Comparison of ENCODE assay signal across 26 cellular contexts in genomic region chr17:82394296-82394695, GRCh38. TPM values are rescaled to one million over a fixed set of nuclear protein-coding genes. Genes with fewer than 3 reads are reported as not detected.
"Had no signal": no experiment of that assay in that cellular context is flagged by ENCODE, and none has a peak within 500 bp of the region (broad histone marks: within the 10 kb centered on the region; RNA-seq: fewer than 3 reads in every experiment).

No MANE protein-coding gene starts in this region.

- H3K9me3 Mint-ChIP-seq: endodermal cell; neural crest cell; stimulated activated effector memory CD8-positive, alpha-beta T cell treated with anti-CD3 and anti-CD28 coated beads, Interleukin-12 subunit alpha, Interleukin-12 subunit beta, amount 100 ng/mL, for 72 hours; type B pancreatic cell had no signal

- H3K4me1 ChIP-seq: foreskin keratinocyte, pancreas, right lobe of liver, thyroid gland had no signal

- H3K36me3 ChIP-seq: pancreas, right lobe of liver had no signal

- H3K27me3 Mint-ChIP-seq: progenitor cell of endocrine pancreas, type B pancreatic cell had no signal

- H3K27me3 ChIP-seq: foreskin keratinocyte, hepatocyte, pancreas, right lobe of liver, suprapubic skin, thyroid gland had no signal

- H3K4me2 ChIP-seq: hepatocyte had no signal

- H3K27ac Mint-ChIP-seq: endodermal cell; progenitor cell of endocrine pancreas; stimulated activated effector memory CD8-positive, alpha-beta T cell treated with anti-CD3 and anti-CD28 coated beads, Interleukin-12 subunit alpha, Interleukin-12 subunit beta, amount 100 ng/mL, for 72 hours; type B pancreatic cell had no signal

- DNase-seq: cerebellar nuclear complex; dermis blood vessel endothelial cell; effector CD4-positive, alpha-beta T cell; endodermal cell; erythroblast; foreskin keratinocyte; head of caudate nucleus; mesenchymal stem cell; midbrain; nucleus accumbens; right lobe of liver; stimulated activated CD4-positive, alpha-beta T cell treated with anti-CD3 and anti-CD28 coated beads, Interleukin-4, amount 100 ng/mL, for 1 hour; stimulated activated CD8-positive, alpha-beta memory T cell treated with anti-CD3 and anti-CD28 coated beads, Interleukin-4, amount 100 ng/mL, for 48 hours; stimulated activated naive CD8-positive, alpha-beta T cell treated with anti-CD3 and anti-CD28 coated beads, Interleukin-15, Interleukin-2, amounts not matched to agents 100 U/mL and 50 U/mL, for 24 hours; thyroid gland had no signal

- H3K27ac ChIP-seq: foreskin keratinocyte, hepatocyte, pancreas, right lobe of liver, suprapubic skin, thyroid gland had no signal

- H3K4me3 Mint-ChIP-seq: endodermal cell; neural crest cell; stimulated activated effector memory CD8-positive, alpha-beta T cell treated with anti-CD3 and anti-CD28 coated beads, Interleukin-12 subunit alpha, Interleukin-12 subunit beta, amount 100 ng/mL, for 72 hours; type B pancreatic cell had no signal

- H3K4me1 Mint-ChIP-seq: neural crest cell; stimulated activated effector memory CD8-positive, alpha-beta T cell treated with anti-CD3 and anti-CD28 coated beads, Interleukin-12 subunit alpha, Interleukin-12 subunit beta, amount 100 ng/mL, for 72 hours had no signal

- H3K9me3 ChIP-seq: pancreas, right lobe of liver, suprapubic skin, thyroid gland had no signal

- H3K4me3 ChIP-seq: hepatocyte, lung, pancreas, right lobe of liver, suprapubic skin, thyroid gland had no signal

RNA-seq across cellular contexts. Expression of gene UTS2R, which starts 22.7 kb away (rescaled TPM):
- total RNA-seq: dermis blood vessel endothelial cell, endothelial cell of umbilical vein, foreskin keratinocyte, kidney epithelial cell, neural crest cell, right lobe of liver, suprapubic skin had no signal

RNA-seq across cellular contexts. Expression of gene TEX19, which starts 35.2 kb away (rescaled TPM):
- total RNA-seq: dermis blood vessel endothelial cell, endothelial cell of umbilical vein, hepatocyte, kidney epithelial cell, left ventricle myocardium superior, lung, pancreas, progenitor cell of endocrine pancreas, right lobe of liver, suprapubic skin had no signal
